Comparison of ENCODE assay signal across 20 cellular contexts in genomic region chr9:106700676-106701075, GRCh38.
DNase-seq lines count a peak whose midpoint lies in the region; ATAC-seq and TF ChIP-seq lines count a peak whose summit lies in the region.
"Had no signal": no experiment of that assay in that cellular context is flagged by ENCODE, and none has a peak within 500 bp of the region (broad histone marks: within the 10 kb centered on the region; RNA-seq: fewer than 3 reads in every experiment).

No MANE protein-coding gene starts in this region.

- no peaks in the 10 kb centered on the region for H3K36me3 Mint-ChIP-seq in activated T-cell treated with anti-CD3 and anti-CD28 coated beads, Interleukin-2, amount 50 U/mL, for 4 hours (ENCODE audit: insufficient read depth)

- no peak overlapping the region for H3K4me3 Mint-ChIP-seq in activated T-cell treated with anti-CD3 and anti-CD28 coated beads, Interleukin-2, amount 50 U/mL, for 4 hours
- H3K4me3 Mint-ChIP-seq: CD4-positive, alpha-beta T cell had no signal

- no peak for TF ChIP-seq CTCF in brain microvascular endothelial cell (IDR thresholded peaks at IDR 0.05; ENCODE audit: low read depth, low read length, missing control alignments)
- TF ChIP-seq CTCF in foreskin fibroblast (IDR thresholded peaks at IDR 0.05; ENCODE audit: low read depth, low read length), result no peak

- H3K27me3 ChIP-seq in brain microvascular endothelial cell (replicated peaks), result no peaks in the 10 kb centered on the region

- H3K4me1 Mint-ChIP-seq in activated T-cell treated with anti-CD3 and anti-CD28 coated beads, Interleukin-2, amount 50 U/mL, for 4 hours (ENCODE audit: low read depth), result no peaks in the 10 kb centered on the region

- no peak overlapping the region for H3K27ac ChIP-seq in brain microvascular endothelial cell
- H3K27ac ChIP-seq: A549 had no signal

- H3K9me3 Mint-ChIP-seq in activated T-cell treated with anti-CD3 and anti-CD28 coated beads, Interleukin-2, amount 50 U/mL, for 4 hours, result peaks cover 12% of the 10 kb centered on the region

- DNase-seq in EL, result peak; percentile 30
- DNase-seq in LHCN-M2 (ENCODE audit: low read depth), result peak; percentile 91
- peak; percentile 74 for DNase-seq in brain microvascular endothelial cell
- DNase-seq in foreskin fibroblast, result peak; percentile 18 to 22
- no peak for DNase-seq in NCI-H345 (lab: John Stamatoyannopoulos, UW)
- DNase-seq in activated effector memory CD4-positive, alpha-beta T cell treated with Interleukin-2 at 50 U/mL for 16 hours, result no peak
- DNase-seq in activated T-cell treated with anti-CD3 and anti-CD28 coated beads, Interleukin-2, amount 50 U/mL, for 4 hours, result no peak
- DNase-seq in SKM-1 treated with dmso at 0.1 percent for 144 hours (lab: John Stamatoyannopoulos, UW; ENCODE audit: unreplicated experiment), result no peak
- DNase-seq: CD4-positive, alpha-beta T cell; DMS153; GOT3; NCI-H1105 treated with DMSO at 0.1 percent for 48 hours; NCI-H1694; NCI-H2107; NCI-H2227 treated with DMSO at 0.1 percent for 48 hours; NCI-H526; NK-92 treated with Interleukin-12 subunit alpha and Interleukin-12 subunit beta, amount 100 ng/mL, for 24 hours; SHP77; SK-N-SH had no signal

- H3K36me3 ChIP-seq in brain microvascular endothelial cell (replicated peaks), result no peaks in the 10 kb centered on the region

- ATAC-seq in activated T-cell treated with anti-CD3 and anti-CD28 coated beads, Interleukin-2, amount 50 U/mL, for 4 hours, result no peak
- ATAC-seq: A549 had no signal

- H3K4me3 ChIP-seq in brain microvascular endothelial cell (ENCODE audit: low read depth, low read length) (no peak overlapping the region), foreskin fibroblast (ENCODE audit: low read depth in 1 of 2, low read length in 2 of 2) (no peak overlapping the region)
- H3K4me3 ChIP-seq: A549 had no signal

- in situ Hi-C loops in brain microvascular endothelial cell (cut with HindIII; ENCODE audit: low pct_ligation_motif_present, low sequenced_read_pairs), result no loop called here

- H3K27me3 Mint-ChIP-seq in activated T-cell treated with anti-CD3 and anti-CD28 coated beads, Interleukin-2, amount 50 U/mL, for 4 hours (ENCODE audit: low read depth), result no peaks in the 10 kb centered on the region
- H3K27me3 Mint-ChIP-seq: CD4-positive, alpha-beta T cell had no signal

Comparison
In these comparisons a context has a peak if more than half of its experiments do, and no peak if none do; other contexts are left out.
1. DNase-seq: peak in EL (single experiment), LHCN-M2 (single experiment), brain microvascular endothelial cell (single experiment) and foreskin fibroblast (2 of 2); none in NCI-H345 (single experiment), activated effector memory CD4-positive, alpha-beta T cell treated with Interleukin-2 at 50 U/mL for 16 hours (single experiment), activated T-cell treated with anti-CD3 and anti-CD28 coated beads, Interleukin-2, amount 50 U/mL, for 4 hours (single experiment) and SKM-1 treated with dmso at 0.1 percent for 144 hours (single experiment).